In the genomic region with DNA sequence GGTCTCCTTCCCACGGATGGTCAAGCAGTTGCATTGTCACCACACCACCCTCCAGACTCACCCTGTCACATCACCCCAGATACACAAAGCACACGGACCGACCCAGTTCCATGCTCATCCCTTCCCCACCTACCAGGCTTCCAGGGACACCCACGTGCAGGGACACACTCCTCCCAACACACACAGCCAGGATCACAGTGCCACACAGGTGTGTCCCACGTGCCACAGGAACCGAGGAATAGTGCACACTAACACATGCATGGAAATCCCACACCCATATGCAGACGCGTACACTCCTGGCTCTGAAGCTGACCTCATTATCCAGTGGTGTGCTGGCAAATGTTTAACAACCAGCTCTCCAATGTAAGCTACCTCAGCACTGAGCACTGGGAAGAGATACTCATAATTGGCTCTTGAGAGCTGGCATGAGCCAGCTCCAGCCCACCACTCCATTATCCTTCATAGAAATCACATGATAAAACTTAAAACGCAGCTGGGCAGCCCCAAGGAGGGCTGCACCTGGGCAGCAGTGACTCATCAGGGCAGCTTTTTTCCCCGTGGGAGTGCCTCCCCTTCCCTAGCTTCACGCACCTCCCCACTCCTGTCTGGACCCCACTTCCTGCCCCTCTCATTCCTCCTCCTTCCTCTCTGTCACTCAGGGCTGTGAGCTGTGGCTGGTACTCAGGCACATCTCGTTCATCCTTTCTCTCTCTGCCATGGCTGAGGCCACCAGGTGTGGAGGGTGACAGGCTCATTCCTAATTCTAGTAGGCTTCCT, we compare ENCODE assay signal across 10 cellular contexts. TPM values are rescaled to one million over a fixed set of nuclear protein-coding genes. Genes with fewer than 3 reads are reported as not detected.
DNase-seq lines count a peak whose midpoint lies in the region; ATAC-seq and TF ChIP-seq lines count a peak whose summit lies in the region.
"Had no signal": no experiment of that assay in that cellular context is flagged by ENCODE, and none has a peak within 500 bp of the region (broad histone marks: within the 10 kb centered on the region; RNA-seq: fewer than 3 reads in every experiment).

No MANE protein-coding gene starts in this region.

- TF ChIP-seq CTCF in left lung (IDR thresholded peaks at IDR 0.05) = no peak

- CTCF ChIA-PET in activated CD8-positive, alpha-beta T cell treated with anti-CD3 and anti-CD28 coated beads, Interleukin-2, amount 10 ng/mL, durations not matched to agents 7 days and 5 days (lab: Charles Lee) = interaction anchor here (1.2 to 6.7 kb wide), 10 partner anchors 11 to 252 kb away, joined by 3 to 113 read pairs (median 5); partner anchors contain the start of genes CDK5RAP3, TBKBP1 and TBX21

- peak overlapping the region in 2 of 3 donors; percentile 53 to 57 for H3K27ac Mint-ChIP-seq in IgD-negative memory B cell
- H3K27ac Mint-ChIP-seq in activated CD8-positive, alpha-beta T cell treated with anti-CD3 and anti-CD28 coated beads, Interleukin-2, amount 10 ng/mL, durations not matched to agents 7 days and 5 days = peak overlapping the region; percentile 88
- H3K27ac Mint-ChIP-seq: dendritic cell treated with granulocyte-macrophage colony-stimulating factor and Interleukin-4, amounts not matched to agents 40 ng/mL and 50 ng/mL, for 4 days had no signal

- DNase-seq in DMS53 (lab: John Stamatoyannopoulos, UW) (peak; percentile 92), left lung (no peak), KG1 (lab: John Stamatoyannopoulos, UW) (no peak), NCI-H774 (lab: John Stamatoyannopoulos, UW) (no peak), Kasumi-1 (lab: John Stamatoyannopoulos, UW) (no peak)
- no peak for DNase-seq in activated CD8-positive, alpha-beta T cell treated with anti-CD3 and anti-CD28 coated beads, Interleukin-2, amount 10 ng/mL, durations not matched to agents 7 days and 5 days

- no peak overlapping the region for H3K27ac ChIP-seq in left lung

- H3K36me3 ChIP-seq in left lung = no peaks in the 10 kb centered on the region

- H3K4me1 ChIP-seq in left lung = peaks cover 0 to 39% of the 10 kb centered on the region in 2 donors

- intact Hi-C loops in left lung (cut with DNase I) = no loop called here

- peaks cover 22% of the 10 kb centered on the region for H3K27me3 Mint-ChIP-seq in IgD-negative memory B cell
- no peaks in the 10 kb centered on the region for H3K27me3 Mint-ChIP-seq in activated CD8-positive, alpha-beta T cell treated with anti-CD3 and anti-CD28 coated beads, Interleukin-2, amount 10 ng/mL, durations not matched to agents 7 days and 5 days (ENCODE audit: low read depth)

- ATAC-seq in activated CD8-positive, alpha-beta T cell treated with anti-CD3 and anti-CD28 coated beads, Interleukin-2, amount 10 ng/mL, durations not matched to agents 7 days and 5 days = peak; percentile 16
- ATAC-seq in left lung (peak; percentile 83), GM19452 (IDR thresholded peaks at IDR 0.05; ENCODE audit: unreplicated experiment) (no peak)

- peaks cover 25 to 80% of the 10 kb centered on the region in 2 donors for H3K27me3 ChIP-seq in left lung

- peaks cover 58 to 70% (median 65%) of the 10 kb centered on the region in 3 donors for H3K4me1 Mint-ChIP-seq in IgD-negative memory B cell
- peaks cover 87% of the 10 kb centered on the region for H3K4me1 Mint-ChIP-seq in activated CD8-positive, alpha-beta T cell treated with anti-CD3 and anti-CD28 coated beads, Interleukin-2, amount 10 ng/mL, durations not matched to agents 7 days and 5 days (ENCODE audit: low read depth)

- no peaks in the 10 kb centered on the region for H3K9me3 ChIP-seq in left lung

- no peaks in the 10 kb centered on the region for H3K36me3 Mint-ChIP-seq in IgD-negative memory B cell
- no peaks in the 10 kb centered on the region for H3K36me3 Mint-ChIP-seq in activated CD8-positive, alpha-beta T cell treated with anti-CD3 and anti-CD28 coated beads, Interleukin-2, amount 10 ng/mL, durations not matched to agents 7 days and 5 days (ENCODE audit: low read depth)

- no peak overlapping the region for H3K4me3 ChIP-seq in left lung

- POLR2A ChIA-PET in activated CD8-positive, alpha-beta T cell treated with anti-CD3 and anti-CD28 coated beads, Interleukin-2, amount 10 ng/mL, durations not matched to agents 7 days and 5 days (lab: Charles Lee) = interaction anchor here (1.3 to 3.3 kb wide), 5 partner anchors 9 to 113 kb away, joined by 3 to 28 read pairs (median 8); partner anchors contain the start of genes LRRC46, MRPL10 and TBX21

- peak overlapping the region in 2 of 4 donors; percentile 61 for H3K4me3 Mint-ChIP-seq in IgD-negative memory B cell
- H3K4me3 Mint-ChIP-seq in activated CD8-positive, alpha-beta T cell treated with anti-CD3 and anti-CD28 coated beads, Interleukin-2, amount 10 ng/mL, durations not matched to agents 7 days and 5 days = peak overlapping the region; percentile 60
- H3K4me3 Mint-ChIP-seq: dendritic cell treated with granulocyte-macrophage colony-stimulating factor and Interleukin-4, amounts not matched to agents 40 ng/mL and 50 ng/mL, for 4 days; nephron had no signal

- H3K9me3 Mint-ChIP-seq in IgD-negative memory B cell = no peaks in the 10 kb centered on the region
- H3K9me3 Mint-ChIP-seq in activated CD8-positive, alpha-beta T cell treated with anti-CD3 and anti-CD28 coated beads, Interleukin-2, amount 10 ng/mL, durations not matched to agents 7 days and 5 days (ENCODE audit: insufficient read depth) = no peaks in the 10 kb centered on the region
- H3K9me3 Mint-ChIP-seq: dendritic cell treated with granulocyte-macrophage colony-stimulating factor and Interleukin-4, amounts not matched to agents 40 ng/mL and 50 ng/mL, for 4 days; nephron had no signal

RNA-seq across cellular contexts. Expression of gene TBX21, which starts 15.0 kb away (rescaled TPM):
- 10.0 TPM for polyA plus RNA-seq in IgD-negative memory B cell
- 10 to 100 TPM; 27.4 to 27.5 TPM for total RNA-seq in activated CD8-positive, alpha-beta T cell treated with anti-CD3 and anti-CD28 coated beads, Interleukin-2, amount 10 ng/mL, durations not matched to agents 7 days and 5 days
- total RNA-seq in left lung = 1 to 10 TPM; 2.4 to 2.8 TPM

RNA-seq across cellular contexts. Expression of gene TBKBP1, which starts 24.1 kb away (rescaled TPM):
- polyA plus RNA-seq in IgD-negative memory B cell = 0.24 TPM
- 1 to 10 TPM; 2.4 to 3.7 TPM for total RNA-seq in activated CD8-positive, alpha-beta T cell treated with anti-CD3 and anti-CD28 coated beads, Interleukin-2, amount 10 ng/mL, durations not matched to agents 7 days and 5 days
- 10 to 100 TPM; 10.6 to 14.2 TPM for total RNA-seq in left lung

Comparison
In these comparisons a context has a peak if more than half of its experiments do, and no peak if none do; other contexts are left out.
1. RNA of gene TBX21, which starts 15.0 kb away (total RNA-seq): 27.4 to 27.5 TPM in activated CD8-positive, alpha-beta T cell treated with anti-CD3 and anti-CD28 coated beads, Interleukin-2, amount 10 ng/mL, durations not matched to agents 7 days and 5 days; 2.4 to 2.8 TPM in left lung; every median in the first group is over 4 times any median in the second.